Comparison of ENCODE assay signal across 16 cellular contexts in genomic region chr10:12645449-12645848, GRCh38.
DNase-seq lines count a peak whose midpoint lies in the region; ATAC-seq, FAIRE-seq and TF ChIP-seq lines count a peak whose summit lies in the region.
"Had no signal": no experiment of that assay in that cellular context is flagged by ENCODE, and none has a peak within 500 bp of the region (broad histone marks: within the 10 kb centered on the region; RNA-seq: fewer than 3 reads in every experiment).

No MANE protein-coding gene starts in this region.

- no TSS peak for BruUV-seq in K562 (replicated peaks; lab: Mats Ljungman, UMichigan)

- TF ChIP-seq POLR2A in K562 (conservative IDR thresholded peaks at IDR 0.05), result no peak
- TF ChIP-seq POLR2A in testis (IDR thresholded peaks at IDR 0.05), result no peak

- in situ Hi-C loops in K562 (cut with MboI), result no loop called here

- 0 out of 3 replicates have a peak, but pooled peaks have one; percentile 47 for ATAC-seq in K562
- ATAC-seq: HCT116 had no signal

- no peaks in the 10 kb centered on the region for H3K79me2 ChIP-seq in K562 (ENCODE audit: control insufficient read depth, insufficient read depth, low read length)

- no peaks in the 10 kb centered on the region; the same call in 1 of the 2 replicates for H3K9me3 Mint-ChIP-seq in HFFc6
- H3K9me3 Mint-ChIP-seq: CD4-positive, CD25-positive, alpha-beta regulatory T cell; IgD-negative memory B cell had no signal

- H3K14ac ChIP-seq in mesenchymal stem cell (ENCODE audit: low read length in 2 of 2), result no peak overlapping the region

- intact Hi-C loops in K562 (cut with micrococcal nuclease), result no loop called here
- intact Hi-C loops in testis (cut with DNase I; ENCODE audit: low total_unique reads), result no loop called here

- H3K9me1 ChIP-seq in K562 (ENCODE audit: control insufficient read depth, insufficient read depth, low read length), result no peaks in the 10 kb centered on the region

- no peaks in the 10 kb centered on the region for H3K36me3 Mint-ChIP-seq in HFFc6 (ENCODE audit: low read depth)

- no peaks in the 10 kb centered on the region for H3K4me1 Mint-ChIP-seq in HFFc6 (ENCODE audit: low read depth)

- no peak overlapping the region for H3K23ac ChIP-seq in mesenchymal stem cell (ENCODE audit: low read length in 2 of 2)

- H4K8ac ChIP-seq in mesenchymal stem cell (ENCODE audit: low read length), result no peak overlapping the region

- H3K27me3 ChIP-seq in K562 (ENCODE audit: control insufficient read depth in 2 of 2, insufficient read depth in 2 of 2, low read length in 2 of 2) (peaks cover 11 to 28% of the 10 kb centered on the region in 2 experiments; a peak in 4 of 5 replicates), mesenchymal stem cell (ENCODE audit: control insufficient read depth in 1 of 2, insufficient read depth in 1 of 2, low read length in 2 of 2) (no peaks in the 10 kb centered on the region), testis (no peaks in the 10 kb centered on the region)
- H3K27me3 ChIP-seq: BLaER1 treated with 17β-estradiol and CSF1 and Interleukin-3, amounts not matched to agents 10 nM and 100 nM had no signal

- H3K4ac ChIP-seq in mesenchymal stem cell (ENCODE audit: low read depth in 1 of 2, low read length in 2 of 2), result no peak overlapping the region

- H3K9me3 ChIP-seq in K562 (replicated peaks; ENCODE audit: control insufficient read depth, insufficient read depth, low read depth, low read length) (no peaks in the 10 kb centered on the region), mesenchymal stem cell (ENCODE audit: control insufficient read depth, low read length) (no peaks in the 10 kb centered on the region), testis (no peaks in the 10 kb centered on the region)
- H3K9me3 ChIP-seq: BLaER1 treated with 17β-estradiol and CSF1 and Interleukin-3, amounts not matched to agents 10 nM and 100 nM had no signal

- H3K27ac ChIP-seq in K562 (ENCODE audit: extremely low read depth, low read depth, low read length) (no peak overlapping the region), mesenchymal stem cell (ENCODE audit: low read length, poor library complexity, severe bottlenecking) (no peak overlapping the region), testis (no peak overlapping the region)
- H3K27ac ChIP-seq: BLaER1 treated with 17β-estradiol and CSF1 and Interleukin-3, amounts not matched to agents 10 nM and 100 nM; GM23248 had no signal

- H3K4me2 ChIP-seq in K562 (ENCODE audit: insufficient read depth, low read length) (peak overlapping the region; percentile 82), mesenchymal stem cell (ENCODE audit: low read length, poor library complexity, severe bottlenecking) (no peak overlapping the region)
- H3K4me2 ChIP-seq: BLaER1 treated with 17β-estradiol and CSF1 and Interleukin-3, amounts not matched to agents 10 nM and 100 nM had no signal

- 4% methylated on average over 11 of the region's 11 CpGs for WGBS in K562 (ENCODE audit: insufficient coverage, low coverage, missing lambda C conversion rate)
- WGBS in mesenchymal stem cell, result 94% methylated on average over 11 of the region's 11 CpGs
- 62 to 66% methylated on average over 11 of the region's 11 CpGs for WGBS in testis, 2 donors

- H3K9ac ChIP-seq in K562 (ENCODE audit: insufficient read depth in 1 of 2, low read depth in 2 of 2, low read length in 2 of 2) (no peak overlapping the region), mesenchymal stem cell (ENCODE audit: low read length) (no peak overlapping the region)
- H3K9ac ChIP-seq: BLaER1 treated with 17β-estradiol and CSF1 and Interleukin-3, amounts not matched to agents 10 nM and 100 nM; GM23248 had no signal

- no peak overlapping the region for H2BK5ac ChIP-seq in mesenchymal stem cell (ENCODE audit: low read depth, low read length, poor library complexity, severe bottlenecking)

- peak overlapping the region; percentile 90 for H2AFZ ChIP-seq in K562 (ENCODE audit: low read depth, low read length)
- H2AFZ ChIP-seq in mesenchymal stem cell (ENCODE audit: low read depth, low read length), result no peak overlapping the region
- H2AFZ ChIP-seq: GM23248 had no signal

- H4K91ac ChIP-seq in mesenchymal stem cell (ENCODE audit: low read length), result no peak overlapping the region

- TF ChIP-seq CTCF in HFFc6 (IDR thresholded peaks at IDR 0.05), result no peak
- TF ChIP-seq CTCF in K562 (IDR thresholded peaks at IDR 0.05 in 2 of 3, conservative IDR thresholded peaks at IDR 0.05 in 1 of 3; ENCODE audit: insufficient read depth in 2 of 3, low read depth in 1 of 3, low read length in 3 of 3), result no peak
- TF ChIP-seq CTCF in testis (IDR thresholded peaks at IDR 0.05), result no peak

- CTCF ChIA-PET in K562 (lab: Yijun Ruan, JAX; ENCODE audit: low intra/inter-chr PET ratio), result no interaction called here

- POLR2A ChIA-PET in K562 (lab: Yijun Ruan, JAX), result interaction anchor here (0.6 to 1.0 kb wide), 3 partner anchors 9 to 445 kb away, joined by 3 read pairs; no protein-coding TSS in a partner anchor

- H3K27me3 Mint-ChIP-seq in HFFc6 (ENCODE audit: insufficient read depth), result peaks cover 7% of the 10 kb centered on the region
- H3K27me3 Mint-ChIP-seq: CD4-positive, CD25-positive, alpha-beta regulatory T cell; IgD-negative memory B cell had no signal

- no peaks in the 10 kb centered on the region for H4K20me1 ChIP-seq in K562 (replicated peaks; ENCODE audit: control insufficient read depth, insufficient read depth, low read length)

- H3K4me3 ChIP-seq in K562 (peak overlapping the region; percentile 34; the same call in 1 of the 2 replicates), mesenchymal stem cell (ENCODE audit: insufficient read depth in 1 of 2, low read depth in 1 of 2, low read length in 2 of 2) (no peak overlapping the region), testis (peak overlapping the region in 1 of 2 donors; percentile 6)
- H3K4me3 ChIP-seq: BLaER1 treated with 17β-estradiol and CSF1 and Interleukin-3, amounts not matched to agents 10 nM and 100 nM; GM23248 had no signal

- H2BK15ac ChIP-seq in mesenchymal stem cell (ENCODE audit: low read depth, poor library complexity, severe bottlenecking), result no peak overlapping the region

- H3K4me3 Mint-ChIP-seq in HFFc6, result peak overlapping the region; percentile 20; the same call in 1 of the 2 replicates
- H3K4me3 Mint-ChIP-seq: CD4-positive, CD25-positive, alpha-beta regulatory T cell; IgD-negative memory B cell had no signal

- H3K18ac ChIP-seq in mesenchymal stem cell (ENCODE audit: low read depth in 1 of 2, low read length in 2 of 2), result no peak overlapping the region

- H2AK5ac ChIP-seq in mesenchymal stem cell (ENCODE audit: low read length, severe bottlenecking), result peak overlapping the region; percentile 22

- H3K36me3 ChIP-seq in K562 (ENCODE audit: control insufficient read depth, insufficient read depth, low read length) (no peaks in the 10 kb centered on the region), mesenchymal stem cell (ENCODE audit: control insufficient read depth in 1 of 2, insufficient read depth in 2 of 2, low read depth in 1 of 2, low read length in 2 of 2) (peaks cover 0 to 6% of the 10 kb centered on the region in 2 experiments), testis (ENCODE audit: low read depth, missing control alignments) (no peaks in the 10 kb centered on the region)

- FAIRE-seq in K562 (lab: Jason Lieb, UNC), result peak; percentile 23
- FAIRE-seq: H54 had no signal

- TF ChIP-seq RAD21 in K562 (CRISPR knock-in tag; conservative IDR thresholded peaks at IDR 0.05 in 1 of 2, IDR thresholded peaks at IDR 0.05 in 1 of 2), result no peak

- no peak for TF ChIP-seq EP300 in K562 (IDR thresholded peaks at IDR 0.05; ENCODE audit: low read length)

- peaks cover 30% of the 10 kb centered on the region for H3K79me1 ChIP-seq in mesenchymal stem cell (replicated peaks; ENCODE audit: low read length, poor library complexity, severe bottlenecking)

- no peak overlapping the region for H3K27ac Mint-ChIP-seq in HFFc6
- H3K27ac Mint-ChIP-seq: CD4-positive, CD25-positive, alpha-beta regulatory T cell; IgD-negative memory B cell had no signal

- no peaks in the 10 kb centered on the region; a peak in 1 of 5 replicates for H3K4me1 ChIP-seq in K562 (replicated peaks in 1 of 2; ENCODE audit: control insufficient read depth in 2 of 2, insufficient read depth in 2 of 2, low read length in 2 of 2)
- peaks cover 8% of the 10 kb centered on the region for H3K4me1 ChIP-seq in mesenchymal stem cell (ENCODE audit: control insufficient read depth, insufficient read depth, low read depth, low read length)
- no peaks in the 10 kb centered on the region for H3K4me1 ChIP-seq in testis
- H3K4me1 ChIP-seq: BLaER1 treated with 17β-estradiol and CSF1 and Interleukin-3, amounts not matched to agents 10 nM and 100 nM had no signal

- no peak overlapping the region for H2BK12ac ChIP-seq in mesenchymal stem cell (ENCODE audit: low read length in 2 of 2)

- no peak for DNase-seq in HFFc6
- peak in 2 of 4 experiments; percentile 10 to 19 for DNase-seq in K562 (ENCODE audit: extremely low read depth in 1 of 4, low spot score in 3 of 4)
- no peak for DNase-seq in mesenchymal stem cell
- peak; percentile 29 for DNase-seq in testis
- no peak for DNase-seq in cortex of kidney (lab: John Stamatoyannopoulos, UW)
- DNase-seq in COR-L47 (lab: John Stamatoyannopoulos, UW), result no peak
- no peak for DNase-seq in activated naive CD4-positive, alpha-beta T cell (lab: John Stamatoyannopoulos, UW)
- DNase-seq: ACHN; Calu3; CD4-positive, CD25-positive, alpha-beta regulatory T cell; DMS 273 treated with DMSO at 0.1 percent for 48 hours; GM23248 had no signal

- H2BK120ac ChIP-seq in mesenchymal stem cell (ENCODE audit: low read depth, low read length), result no peak overlapping the region

TF ChIP-seq in K562, 482 proteins besides CTCF, POLR2A, EP300 and RAD21 (continues in another document):
- TF ChIP-seq MEF2D (tag; conservative IDR thresholded peaks at IDR 0.05; ENCODE audit: low read depth), result no peak
- no peak for TF ChIP-seq ETS1 (conservative IDR thresholded peaks at IDR 0.05; ENCODE audit: control insufficient read depth, low read depth, low read length)
- no peak for TF ChIP-seq RBM14 (IDR thresholded peaks at IDR 0.05; ENCODE audit: borderline replicate concordance, insufficient read depth, low read depth, low read length)
- 0 out of 2 replicates have a peak, but pooled peaks have one; percentile 19 for TF ChIP-seq CXXC5 (CRISPR knock-in tag; IDR thresholded peaks at IDR 0.05)
